8 cellular contexts compared by ENCODE assay signal in the genomic region with DNA sequence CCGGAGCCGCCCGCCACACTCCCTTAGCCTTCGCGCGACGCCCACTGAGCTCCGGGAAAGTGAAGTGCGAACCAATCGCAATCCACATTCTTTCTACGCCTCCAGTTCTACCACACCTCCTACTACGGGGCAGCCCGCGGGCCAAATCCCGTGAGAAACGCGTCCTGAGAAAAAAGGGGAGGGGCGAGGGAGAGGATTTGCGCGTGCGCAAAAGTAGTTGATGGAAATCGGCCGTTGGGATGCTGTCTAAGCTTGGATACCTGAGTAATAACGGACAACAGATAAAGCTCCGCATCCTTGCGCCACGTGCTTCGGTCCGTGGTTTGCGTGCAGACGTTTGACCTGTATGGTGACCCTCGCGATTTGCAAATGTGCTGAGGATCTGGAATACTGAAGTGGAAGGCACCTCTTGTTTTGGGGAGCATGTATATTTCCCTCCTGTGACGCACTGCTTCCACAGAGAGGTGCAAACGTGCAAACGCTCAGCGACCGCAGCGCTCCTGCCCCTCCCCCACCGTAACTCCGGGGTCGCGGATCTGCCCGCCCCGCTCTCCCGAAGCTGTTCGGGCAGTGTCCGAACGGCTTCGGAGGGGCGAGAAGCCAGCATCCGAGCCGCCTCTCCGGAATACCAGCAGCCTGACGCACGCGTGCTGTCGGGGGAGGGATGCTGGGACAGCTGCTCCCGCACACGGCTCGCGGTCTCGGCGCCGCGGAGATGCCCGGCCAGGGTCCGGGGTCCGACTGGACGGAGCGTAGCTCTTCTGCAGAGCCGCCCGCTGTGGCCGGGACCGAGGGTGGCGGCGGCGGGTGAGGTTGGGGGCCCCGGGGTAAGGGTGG. TPM values are rescaled to one million over a fixed set of nuclear protein-coding genes. Genes with fewer than 3 reads are reported as not detected.
DNase-seq lines count a peak whose midpoint lies in the region; ATAC-seq, FAIRE-seq and TF ChIP-seq lines count a peak whose summit lies in the region.

A gene with protein sequence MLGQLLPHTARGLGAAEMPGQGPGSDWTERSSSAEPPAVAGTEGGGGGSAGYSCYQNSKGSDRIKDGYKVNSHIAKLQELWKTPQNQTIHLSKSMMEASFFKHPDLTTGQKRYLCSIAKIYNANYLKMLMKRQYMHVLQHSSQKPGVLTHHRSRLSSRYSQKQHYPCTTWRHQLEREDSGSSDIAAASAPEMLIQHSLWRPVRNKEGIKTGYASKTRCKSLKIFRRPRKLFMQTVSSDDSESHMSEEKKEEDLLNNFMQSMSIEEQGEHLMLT (plus strand): TSS at position 634 of the 837 bp plus-strand sequence. CDS start 31 bp downstream, at position 665.
A gene (minus strand): TSS at position 46 of the 837 bp plus-strand sequence. CDS start 54 bp downstream, outside the sequence.

- H4K12ac ChIP-seq in trophoblast cell (ENCODE audit: low read depth, low read length), result peak within 1 kb of the TSS; percentile 46

- no peak within 1 kb of the TSS for H2BK5ac ChIP-seq in trophoblast cell (ENCODE audit: low read depth, low read length, poor library complexity)

- peak within 1 kb of the TSS; percentile 90 for H3K4me3 ChIP-seq in trophoblast cell (ENCODE audit: low read depth, low read length)

- ATAC-seq in HG02840 (IDR thresholded peaks at IDR 0.05; ENCODE audit: low FRiP score, unreplicated experiment) (peak; percentile 67), T-cell (replicated peaks in 1 of 4) (peak; percentile 84 to 90 (median 86))

- peak; percentile 99 for FAIRE-seq in GM12891 (lab: Jason Lieb, UNC)

- H3K27ac Mint-ChIP-seq in T-cell (peak within 1 kb of the TSS; percentile 90 to 93), type B pancreatic cell (peak within 1 kb of the TSS; percentile 97)

- intact Hi-C loops in cardiac septum (cut with DNase I), result loop anchor here (1.0 to 5.0 kb wide), 2 partner anchors 34 to 134 kb away; a partner anchor contains a TSS

- H2BK120ac ChIP-seq in trophoblast cell (ENCODE audit: insufficient read depth, low read length, poor library complexity), result no peak within 1 kb of the TSS

- H3K18ac ChIP-seq in trophoblast cell (ENCODE audit: low read length), result peak within 1 kb of the TSS; percentile 74

- H3K4me3 Mint-ChIP-seq in T-cell, result peak within 1 kb of the TSS; percentile 81 to 97 (median 97)
- peak within 1 kb of the TSS; percentile 100 for H3K4me3 Mint-ChIP-seq in type B pancreatic cell

- no peak within 1 kb of the TSS for H2AK5ac ChIP-seq in trophoblast cell (ENCODE audit: low read length)

- H3K27ac ChIP-seq in adipose tissue (ENCODE audit: low read depth, low read length) (peak within 1 kb of the TSS; percentile 30), trophoblast cell (ENCODE audit: low read depth, low read length) (peak within 1 kb of the TSS; percentile 30)

- H2BK12ac ChIP-seq in trophoblast cell (ENCODE audit: low read length), result no peak within 1 kb of the TSS

- POLR2A ChIA-PET in T-cell (lab: Charles Lee), result interaction anchor here (0.6 to 2.6 kb wide), 3 partner anchors 18 to 273 kb away, joined by 4 to 9 read pairs (median 4); a partner anchor contains a TSS

- peak within 1 kb of the TSS; percentile 42 for H4K91ac ChIP-seq in trophoblast cell (ENCODE audit: low read depth, low read length)

- peak within 1 kb of the TSS; percentile 74 for H2AFZ ChIP-seq in trophoblast cell (ENCODE audit: insufficient read depth, low read length, poor library complexity)

- CTCF ChIA-PET in T-cell (lab: Charles Lee), result interaction anchor here (0.6 to 5.5 kb wide), 21 partner anchors 14 to 624 kb away, joined by 3 to 49 read pairs (median 4); a partner anchor contains a TSS

- peak within 1 kb of the TSS; percentile 97 for H3K4me2 ChIP-seq in trophoblast cell (ENCODE audit: low read length)

- 0 to 1% (median 0%) methylated on average over 79 of the region's 79 CpGs for WGBS in adipose tissue, 3 donors
- WGBS in trophoblast cell (ENCODE audit: extremely low coverage, insufficient coverage, insufficient read length), result no CpG with 5 or more reads among the region's 79 CpGs

- H3K4me1 ChIP-seq in trophoblast cell (ENCODE audit: control insufficient read depth in 1 of 2, insufficient read depth in 2 of 2, low read length in 2 of 2), result peaks cover 2 to 3% of the 10 kb centered on the region in 2 experiments

- H3K79me1 ChIP-seq in trophoblast cell (ENCODE audit: low read length), result peaks cover 3% of the 10 kb centered on the region

- peak within 1 kb of the TSS; percentile 63 for H3K14ac ChIP-seq in trophoblast cell (ENCODE audit: low read length)

- DNase-seq in GM12891 (ENCODE audit: insufficient read length, low spot score) (peak; percentile 77), NCI-H1436 treated with DMSO at 0.1 percent for 48 hours (lab: John Stamatoyannopoulos, UW) (peak; percentile 91), T-cell (peak; percentile 90 to 97 (median 93)), cardiac septum (ENCODE audit: low spot score) (peak; percentile 98), trophoblast cell (peak; percentile 98 to 100), type B pancreatic cell (ENCODE audit: extremely low spot score, unreplicated experiment) (peak; percentile 96)

- H3K79me2 ChIP-seq in trophoblast cell (ENCODE audit: control insufficient read depth, insufficient read depth, low read length, poor library complexity), result no peaks in the 10 kb centered on the region

- no peak within 1 kb of the TSS for H3K23ac ChIP-seq in trophoblast cell (ENCODE audit: low read length)

- H3K9me3 Mint-ChIP-seq in T-cell (no peaks in the 10 kb centered on the region), type B pancreatic cell (no peaks in the 10 kb centered on the region)

- H3K4me1 Mint-ChIP-seq in T-cell, result peaks cover 30 to 44% (median 41%) of the 10 kb centered on the region in 3 donors
- peaks cover 14% of the 10 kb centered on the region for H3K4me1 Mint-ChIP-seq in type B pancreatic cell (ENCODE audit: unreplicated experiment)

- peak within 1 kb of the TSS; percentile 58 for H3K4ac ChIP-seq in trophoblast cell (ENCODE audit: low read depth, low read length)

- H3K9ac ChIP-seq in trophoblast cell (ENCODE audit: low read length), result peak within 1 kb of the TSS; percentile 90

- H3K36me3 ChIP-seq in trophoblast cell (ENCODE audit: control insufficient read depth in 1 of 2, insufficient read depth in 2 of 2, low read length in 2 of 2), result peaks cover 2 to 9% of the 10 kb centered on the region in 2 experiments

- peak; percentile 87 for TF ChIP-seq POLR2A in GM12891 (IDR thresholded peaks at IDR 0.05; ENCODE audit: low read depth, low read length)

- H4K8ac ChIP-seq in trophoblast cell (ENCODE audit: low read depth, low read length), result peak within 1 kb of the TSS; percentile 79

- H3K9me3 ChIP-seq in trophoblast cell (ENCODE audit: insufficient read depth, low read depth, low read length), result no peaks in the 10 kb centered on the region

- H3K36me3 Mint-ChIP-seq in T-cell (peaks cover 5% of the 10 kb centered on the region), type B pancreatic cell (peaks cover 6% of the 10 kb centered on the region)

- no peaks in the 10 kb centered on the region for H3K27me3 Mint-ChIP-seq in T-cell
- H3K27me3 Mint-ChIP-seq in type B pancreatic cell, result no peaks in the 10 kb centered on the region

- H3K27me3 ChIP-seq in trophoblast cell (ENCODE audit: insufficient read depth, low read length), result no peaks in the 10 kb centered on the region

- no peak for TF ChIP-seq CTCF in type B pancreatic cell (conservative IDR thresholded peaks at IDR 0.05)

TF ChIP-seq in GM12891, 5 proteins besides CTCF, POLR2A, EP300 and RAD21:
- peak; percentile 83 for TF ChIP-seq POLR2AphosphoS5 (IDR thresholded peaks at IDR 0.05; ENCODE audit: low read depth, low read length)
- no peak for TF ChIP-seq SPI1 (IDR thresholded peaks at IDR 0.05; ENCODE audit: low read depth, low read length)
- peak; percentile 30; the same call in 1 of the 2 replicates for TF ChIP-seq POU2F2 (IDR thresholded peaks at IDR 0.05; ENCODE audit: low read depth, low read length)
- TF ChIP-seq TAF1 (IDR thresholded peaks at IDR 0.05; ENCODE audit: low read depth, low read length), result peak; percentile 61

RNA-seq across cellular contexts. Expression of the first gene that starts in this region (rescaled TPM):
- polyA plus RNA-seq in GM12891 (2012; ENCODE audit: low read depth, missing spikeins), result 31.6 TPM
- total RNA-seq in T-cell (10 to 100 TPM in 3 of 5 donors, 1 to 10 TPM in 2; 6.3 to 16.5 (median 13.2) TPM), cardiac septum (4.7 TPM), type B pancreatic cell (ENCODE audit: low replicate concordance) (2.5 and 13.2 TPM in 2 replicates)
- polyA plus RNA-seq in adipose tissue, result 10 to 100 TPM in 1 of 3 donors, 1 to 10 TPM in 2; 1.8 to 14.1 (median 4.8) TPM
- 2.7 and 3.3 TPM in 2 replicates for polyA plus RNA-seq in trophoblast cell (2013)

RNA-seq across cellular contexts. Expression of the second gene that starts in this region (rescaled TPM):
- 30.4 TPM for polyA plus RNA-seq in GM12891 (2012; ENCODE audit: low read depth, missing spikeins)
- 10 to 100 TPM in 3 of 5 donors, 1 to 10 TPM in 2; 6.3 to 19.1 (median 13.4) TPM for total RNA-seq in T-cell
- 10 to 100 TPM; 14.3 to 36.7 (median 32.9) TPM for polyA plus RNA-seq in adipose tissue
- 27.1 TPM for total RNA-seq in cardiac septum
- polyA plus RNA-seq in trophoblast cell (2013), result 26.1 TPM in 2 replicates
- total RNA-seq in type B pancreatic cell (ENCODE audit: low replicate concordance), result 15.2 and 18.1 TPM in 2 replicates

Comparison
In these comparisons a context has a peak if more than half of its experiments do, and no peak if none do; other contexts are left out.
1. Peak in every context shown above with its lines: DNase-seq, ATAC-seq, H3K4me3 ChIP-seq and H3K27ac ChIP-seq.